In genomic region chr7:125871431-125871830, GRCh38 we compare ENCODE assay signal across 8 cellular contexts.
"Had no signal": no experiment of that assay in that cellular context is flagged by ENCODE, and none has a peak within 500 bp of the region (broad histone marks: within the 10 kb centered on the region; RNA-seq: fewer than 3 reads in every experiment).

No MANE protein-coding gene starts in this region.

- ATAC-seq: GM23338, K562 had no signal

- DNase-seq: H9, HCEC 1CT, IMR-90, Karpas-422, KG1 had no signal

- H2AFZ ChIP-seq: GM23338 had no signal

- H3K4me2 ChIP-seq: GM23338 had no signal

- H3K4me3 ChIP-seq: GM23338, K562 had no signal

- FAIRE-seq: HTR-8/SVneo, K562 had no signal
